In the genomic region with DNA sequence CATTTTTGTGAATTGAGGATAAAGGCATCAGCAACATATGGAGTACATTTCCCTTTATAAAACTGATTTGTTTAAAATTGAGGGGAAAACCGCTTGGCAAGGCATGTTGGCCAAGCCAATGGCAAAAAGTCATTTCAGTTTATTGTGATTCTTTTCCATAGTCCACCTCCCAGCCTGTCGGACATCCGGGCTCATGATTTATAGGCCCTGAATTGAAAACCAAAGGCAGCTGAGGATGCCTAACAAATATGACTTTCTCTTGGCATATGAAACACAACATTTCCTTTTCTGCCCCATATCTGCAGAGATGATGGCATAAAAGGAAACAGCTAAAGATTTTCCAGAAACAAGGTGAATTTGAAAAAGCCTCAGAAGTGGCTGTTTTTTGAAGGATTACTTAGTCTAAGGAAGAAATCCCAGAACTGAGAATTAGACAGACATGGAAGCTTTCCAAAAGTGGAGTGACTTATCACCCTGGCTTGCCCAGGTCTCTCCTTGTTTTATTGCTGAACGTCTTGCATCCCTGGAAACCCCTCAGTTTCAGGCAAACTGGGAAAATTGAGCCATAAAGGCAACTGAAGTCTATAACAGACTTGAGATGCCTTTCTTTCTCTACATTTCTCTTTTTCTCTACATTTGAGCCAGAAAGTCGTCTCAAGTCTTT, we compare ENCODE assay signal across 25 cellular contexts.
A peak's percentile ranks its signal among the peaks of the same experiment; 100 is the strongest.
DNase-seq lines count a peak whose midpoint lies in the region; ATAC-seq and TF ChIP-seq lines count a peak whose summit lies in the region.
"Had no signal": no experiment of that assay in that cellular context is flagged by ENCODE, and none has a peak within 500 bp of the region (broad histone marks: within the 10 kb centered on the region; RNA-seq: fewer than 3 reads in every experiment).

No MANE protein-coding gene starts in this region.

- no peaks in the 10 kb centered on the region for H3K27me3 Mint-ChIP-seq in nephron (ENCODE audit: low read depth)

- no peak for TF ChIP-seq POLR2A in body of pancreas (IDR thresholded peaks at IDR 0.05)

- peak overlapping the region; percentile 40 to 80 (median 52) for H3K27ac Mint-ChIP-seq in nephron
- H3K27ac Mint-ChIP-seq: CD4-positive, alpha-beta memory T cell; IgD-negative memory B cell had no signal

- H3K27me3 ChIP-seq in RWPE2 (ENCODE audit: insufficient read depth, poor library complexity, severe bottlenecking) (no peaks in the 10 kb centered on the region), body of pancreas (no peaks in the 10 kb centered on the region)
- H3K27me3 ChIP-seq: SJCRH30 had no signal

- DNase-seq in RWPE2 (ENCODE audit: low spot score): no peak
- DNase-seq in dermis microvascular lymphatic vessel endothelial cell (ENCODE audit: low read depth in 2 of 2): peak; percentile 49 to 64
- no peak for DNase-seq in body of pancreas
- no peak for DNase-seq in anterior cingulate cortex (lab: John Stamatoyannopoulos, UW)
- DNase-seq in NOMO-1 treated with DMSO at 0.1 percent for 48 hours (lab: John Stamatoyannopoulos, UW; ENCODE audit: unreplicated experiment): no peak
- DNase-seq: C1 segment of cervical spinal cord; CD4-positive, alpha-beta memory T cell; COR-L47; DMS53; HCEC 1CT; NCI-H1092; NCI-H1417 treated with DMSO at 0.1 percent for 48 hours; NCI-H187; NCI-H2171 treated with DMSO at 0.1 percent for 48 hours; NCI-H524; NCI-H748 treated with DMSO at 0.1 percent for 48 hours; PC-3; SJCRH30 had no signal

- H3K4me1 ChIP-seq in RWPE2 (ENCODE audit: insufficient read depth, poor library complexity, severe bottlenecking): no peaks in the 10 kb centered on the region
- no peaks in the 10 kb centered on the region for H3K4me1 ChIP-seq in body of pancreas
- H3K4me1 ChIP-seq: A549, SJCRH30 had no signal

- TF ChIP-seq CTCF in RWPE2 (IDR thresholded peaks at IDR 0.05; ENCODE audit: poor library complexity, severe bottlenecking) (no peak), nephron (IDR thresholded peaks at IDR 0.05; ENCODE audit: unreplicated experiment in 3 of 3) (no peak), body of pancreas (IDR thresholded peaks at IDR 0.05) (no peak)

- H3K4me3 ChIP-seq in RWPE2 (ENCODE audit: severe bottlenecking) (no peak overlapping the region), body of pancreas (no peak overlapping the region)
- H3K4me3 ChIP-seq: A549, SJCRH30 had no signal

- H3K9me3 Mint-ChIP-seq in nephron: no peaks in the 10 kb centered on the region
- H3K9me3 Mint-ChIP-seq: CD4-positive, alpha-beta memory T cell had no signal

- H3K36me3 Mint-ChIP-seq in nephron (ENCODE audit: low read depth): no peaks in the 10 kb centered on the region
- H3K36me3 Mint-ChIP-seq: CD4-positive, alpha-beta memory T cell had no signal

- peaks cover 8% of the 10 kb centered on the region for H3K4me1 Mint-ChIP-seq in nephron
- H3K4me1 Mint-ChIP-seq: CD4-positive, alpha-beta memory T cell; IgD-negative memory B cell had no signal

- WGBS in body of pancreas, 2 donors: 56 to 60% methylated on average over 5 of the region's 5 CpGs

- intact Hi-C loops in body of pancreas (cut with DNase I): no loop called here

- H3K36me3 ChIP-seq in RWPE2 (ENCODE audit: low read depth): peaks cover 2% of the 10 kb centered on the region
- H3K36me3 ChIP-seq in body of pancreas (replicated peaks in 1 of 2; ENCODE audit: insufficient read depth in 1 of 2, low read depth in 2 of 2): no peaks in the 10 kb centered on the region
- H3K36me3 ChIP-seq: SJCRH30 had no signal

- ATAC-seq in RWPE2 (ENCODE audit: low read depth): no peak
- no peak for ATAC-seq in body of pancreas
- no peak for ATAC-seq in GM19463 (IDR thresholded peaks at IDR 0.05; ENCODE audit: unreplicated experiment)
- ATAC-seq: A549, PC-3, Right ventricle myocardium inferior, SK-N-SH treated with all-trans-retinoic acid at 6 μM for 48 hours had no signal

- H3K9me3 ChIP-seq in RWPE2 (ENCODE audit: severe bottlenecking) (no peaks in the 10 kb centered on the region), body of pancreas (no peaks in the 10 kb centered on the region)
- H3K9me3 ChIP-seq: A549, SJCRH30 had no signal

- H3K27ac ChIP-seq in RWPE2 (ENCODE audit: poor library complexity, severe bottlenecking): peak overlapping the region; percentile 13
- no peak overlapping the region for H3K27ac ChIP-seq in body of pancreas
- H3K27ac ChIP-seq: A549, KMS-11, SJCRH30 had no signal

- H3K4me3 Mint-ChIP-seq in nephron: no peak overlapping the region
- H3K4me3 Mint-ChIP-seq: CD4-positive, alpha-beta memory T cell; IgD-negative memory B cell had no signal

Comparison
In these comparisons a context has a peak if more than half of its experiments do, and no peak if none do; other contexts are left out.
1. DNase-seq: peak in dermis microvascular lymphatic vessel endothelial cell (2 of 2); none in RWPE2 (single experiment), body of pancreas (0 of 4), anterior cingulate cortex (0 of 58) and NOMO-1 treated with DMSO at 0.1 percent for 48 hours (single experiment).